Comparison of ENCODE assay signal across 25 cellular contexts in genomic region chr15:37014137-37014536, GRCh38.
A peak's percentile ranks its signal among the peaks of the same experiment; 100 is the strongest.
DNase-seq lines count a peak whose midpoint lies in the region; ATAC-seq, FAIRE-seq and TF ChIP-seq lines count a peak whose summit lies in the region.
"Had no signal": no experiment of that assay in that cellular context is flagged by ENCODE, and none has a peak within 500 bp of the region (broad histone marks: within the 10 kb centered on the region; RNA-seq: fewer than 3 reads in every experiment).

No MANE protein-coding gene starts in this region.

- BruUV-seq in K562 (replicated peaks; lab: Mats Ljungman, UMichigan): no TSS peak

- no peaks in the 10 kb centered on the region for H3K36me3 Mint-ChIP-seq in activated naive CD8-positive, alpha-beta T cell treated with anti-CD3 and anti-CD28 coated beads for 36 hours
- H3K36me3 Mint-ChIP-seq: CD8-positive, alpha-beta memory T cell; natural killer cell treated with Interleukin-12 subunit alpha and Interleukin-12 subunit beta and Interleukin-15 and Interleukin-18, amount 100 ng/mL, for 72 hours; stimulated activated naive B cell treated with anti-CD40 and anti-IgM and Interleukin-4, amounts not matched to agents 10 μg/mL and 1 μg/mL and 100 μg/mL, for 72 hours had no signal

- peaks cover 4% of the 10 kb centered on the region for H3K27me3 Mint-ChIP-seq in activated naive CD8-positive, alpha-beta T cell treated with anti-CD3 and anti-CD28 coated beads for 36 hours
- H3K27me3 Mint-ChIP-seq: activated CD4-positive, alpha-beta memory T cell treated with anti-CD3 and anti-CD28 coated beads, Interleukin-2, amount 10 ng/mL, durations not matched to agents 7 days and 5 days; natural killer cell treated with Interleukin-12 subunit alpha and Interleukin-12 subunit beta and Interleukin-15 and Interleukin-18, amount 100 ng/mL, for 72 hours; stimulated activated naive B cell treated with anti-CD40 and anti-IgM and Interleukin-4, amounts not matched to agents 10 μg/mL and 1 μg/mL and 100 μg/mL, for 72 hours had no signal

- no peak for TF ChIP-seq RAD21 in K562 (CRISPR knock-in tag; conservative IDR thresholded peaks at IDR 0.05 in 1 of 2, IDR thresholded peaks at IDR 0.05 in 1 of 2)

- TF ChIP-seq POLR2A in K562 (conservative IDR thresholded peaks at IDR 0.05): no peak

- no peaks in the 10 kb centered on the region for H3K9me2 ChIP-seq in Karpas-422 (replicated peaks; ENCODE audit: insufficient read depth, low read length)

- no peak for TF ChIP-seq CTCF in K562 (IDR thresholded peaks at IDR 0.05 in 2 of 3, conservative IDR thresholded peaks at IDR 0.05 in 1 of 3; ENCODE audit: insufficient read depth in 2 of 3, low read depth in 1 of 3, low read length in 3 of 3)

- POLR2A ChIA-PET in K562 (lab: Yijun Ruan, JAX): no interaction called here

- peak overlapping the region; percentile 86 for H3K4me2 ChIP-seq in Karpas-422 (ENCODE audit: low read depth, low read length, poor library complexity, severe bottlenecking)
- H3K4me2 ChIP-seq in K562 (ENCODE audit: insufficient read depth, low read length): no peak overlapping the region

- CTCF ChIA-PET in K562 (lab: Yijun Ruan, JAX; ENCODE audit: low intra/inter-chr PET ratio): no interaction called here

- no peaks in the 10 kb centered on the region for H3K4me1 Mint-ChIP-seq in activated naive CD8-positive, alpha-beta T cell treated with anti-CD3 and anti-CD28 coated beads for 36 hours
- H3K4me1 Mint-ChIP-seq: activated CD4-positive, alpha-beta memory T cell treated with anti-CD3 and anti-CD28 coated beads, Interleukin-2, amount 10 ng/mL, durations not matched to agents 7 days and 5 days; CD8-positive, alpha-beta memory T cell; stimulated activated naive B cell treated with anti-CD40 and anti-IgM and Interleukin-4, amounts not matched to agents 10 μg/mL and 1 μg/mL and 100 μg/mL, for 72 hours had no signal

- H3K4me3 ChIP-seq in Karpas-422 (ENCODE audit: low read length) (peak overlapping the region; percentile 61), K562 (no peak overlapping the region), mesodermal cell (ENCODE audit: extremely low read depth, insufficient read depth, low read length, poor library complexity, severe bottlenecking) (no peak overlapping the region)
- H3K4me3 ChIP-seq: upper lobe of left lung had no signal

- peaks cover 79% of the 10 kb centered on the region for H3K4me1 ChIP-seq in Karpas-422 (ENCODE audit: low read length)
- peaks cover 0 to 10% of the 10 kb centered on the region in 2 experiments; a peak in 3 of 5 replicates for H3K4me1 ChIP-seq in K562 (replicated peaks in 1 of 2; ENCODE audit: control insufficient read depth in 2 of 2, insufficient read depth in 2 of 2, low read length in 2 of 2)
- H3K4me1 ChIP-seq in mesodermal cell (ENCODE audit: control insufficient read depth, insufficient read depth, low read length, poor library complexity, severe bottlenecking): peaks cover 23% of the 10 kb centered on the region

- peaks cover 68% of the 10 kb centered on the region for H3K79me2 ChIP-seq in Karpas-422 (ENCODE audit: low read length)
- H3K79me2 ChIP-seq in K562 (ENCODE audit: control insufficient read depth, insufficient read depth, low read length): peaks cover under 1% of the 10 kb centered on the region; the same call in 2 of the 3 replicates

- peak overlapping the region; percentile 62 for H3K9ac ChIP-seq in Karpas-422 (ENCODE audit: low read length)
- no peak overlapping the region for H3K9ac ChIP-seq in K562 (ENCODE audit: insufficient read depth in 1 of 2, low read depth in 2 of 2, low read length in 2 of 2)

- H2AFZ ChIP-seq in Karpas-422 (ENCODE audit: low read length): no peak overlapping the region; the same call in 1 of the 2 replicates
- H2AFZ ChIP-seq in K562 (ENCODE audit: low read depth, low read length): no peak overlapping the region

- WGBS in K562 (ENCODE audit: insufficient coverage, low coverage, missing lambda C conversion rate): 11% methylated on average over 1 of the region's 2 CpGs
- WGBS in mesodermal cell (ENCODE audit: insufficient coverage in 2 of 2), 2 experiments: no CpG with 5 or more reads among the region's 2 CpGs

- no peaks in the 10 kb centered on the region for H4K20me1 ChIP-seq in Karpas-422 (ENCODE audit: insufficient read depth, low read depth, low read length)
- H4K20me1 ChIP-seq in K562 (replicated peaks; ENCODE audit: control insufficient read depth, insufficient read depth, low read length): no peaks in the 10 kb centered on the region

- intact Hi-C loops in K562 (cut with micrococcal nuclease): no loop called here

- peak overlapping the region; percentile 97 for H3K27ac ChIP-seq in Karpas-422 (ENCODE audit: low read length)
- no peak overlapping the region for H3K27ac ChIP-seq in K562 (ENCODE audit: extremely low read depth, low read depth, low read length)
- H3K27ac ChIP-seq in mesodermal cell (ENCODE audit: low read depth, low read length, severe bottlenecking): peak overlapping the region; percentile 20
- H3K27ac ChIP-seq: upper lobe of left lung, WERI-Rb-1 had no signal

- H3K27ac Mint-ChIP-seq in activated naive CD8-positive, alpha-beta T cell treated with anti-CD3 and anti-CD28 coated beads for 36 hours: no peak overlapping the region
- H3K27ac Mint-ChIP-seq: activated CD4-positive, alpha-beta memory T cell treated with anti-CD3 and anti-CD28 coated beads, Interleukin-2, amount 10 ng/mL, durations not matched to agents 7 days and 5 days; activated T-cell treated with anti-CD3 and anti-CD28 coated beads, Interleukin-2, amount 50 U/mL, for 24 hours; CD8-positive, alpha-beta memory T cell; H9; natural killer cell treated with Interleukin-12 subunit alpha and Interleukin-12 subunit beta and Interleukin-15 and Interleukin-18, amount 100 ng/mL, for 72 hours; stimulated activated naive B cell treated with anti-CD40 and anti-IgM and Interleukin-4, amounts not matched to agents 10 μg/mL and 1 μg/mL and 100 μg/mL, for 72 hours had no signal

- H3K4me3 Mint-ChIP-seq in activated naive CD8-positive, alpha-beta T cell treated with anti-CD3 and anti-CD28 coated beads for 36 hours: no peak overlapping the region
- H3K4me3 Mint-ChIP-seq: activated CD4-positive, alpha-beta memory T cell treated with anti-CD3 and anti-CD28 coated beads, Interleukin-2, amount 10 ng/mL, durations not matched to agents 7 days and 5 days; activated T-cell treated with anti-CD3 and anti-CD28 coated beads, Interleukin-2, amount 50 U/mL, for 24 hours; CD8-positive, alpha-beta memory T cell; H9; natural killer cell treated with Interleukin-12 subunit alpha and Interleukin-12 subunit beta and Interleukin-15 and Interleukin-18, amount 100 ng/mL, for 72 hours; stimulated activated naive B cell treated with anti-CD40 and anti-IgM and Interleukin-4, amounts not matched to agents 10 μg/mL and 1 μg/mL and 100 μg/mL, for 72 hours had no signal

- H3K27me3 ChIP-seq in Karpas-422 (ENCODE audit: low read length): no peaks in the 10 kb centered on the region
- H3K27me3 ChIP-seq in K562 (ENCODE audit: control insufficient read depth in 2 of 2, insufficient read depth in 2 of 2, low read length in 2 of 2): no peaks in the 10 kb centered on the region
- H3K27me3 ChIP-seq: upper lobe of left lung had no signal

- in situ Hi-C loops in K562 (cut with MboI): no loop called here

- TF ChIP-seq EP300 in K562 (IDR thresholded peaks at IDR 0.05; ENCODE audit: low read length): no peak

- H3K9me3 ChIP-seq in Karpas-422 (ENCODE audit: low read length) (no peaks in the 10 kb centered on the region), K562 (replicated peaks; ENCODE audit: control insufficient read depth, insufficient read depth, low read depth, low read length) (no peaks in the 10 kb centered on the region), mesodermal cell (ENCODE audit: control insufficient read depth, low read length) (no peaks in the 10 kb centered on the region)
- H3K9me3 ChIP-seq: upper lobe of left lung had no signal

- no peak for ATAC-seq in K562
- ATAC-seq: natural killer cell treated with Interleukin-12 subunit alpha and Interleukin-12 subunit beta and Interleukin-15 and Interleukin-18, amount 100 ng/mL, for 72 hours; stimulated activated naive B cell treated with anti-CD40 and anti-IgM and Interleukin-4, amounts not matched to agents 10 μg/mL and 1 μg/mL and 100 μg/mL, for 72 hours had no signal

- H3K9me3 Mint-ChIP-seq in activated naive CD8-positive, alpha-beta T cell treated with anti-CD3 and anti-CD28 coated beads for 36 hours: no peaks in the 10 kb centered on the region
- H3K9me3 Mint-ChIP-seq: activated T-cell treated with anti-CD3 and anti-CD28 coated beads, Interleukin-2, amount 50 U/mL, for 24 hours; H9 had no signal

- DNase-seq in AG08395 (ENCODE audit: low spot score) (peak; percentile 17), Karpas-422 (no peak), K562 (ENCODE audit: extremely low read depth in 1 of 4, low spot score in 3 of 4) (no peak), 8988T (no peak), SKM-1 treated with dmso at 0.1 percent for 144 hours (lab: John Stamatoyannopoulos, UW; ENCODE audit: unreplicated experiment) (no peak), C1 segment of cervical spinal cord (lab: John Stamatoyannopoulos, UW) (no peak)
- DNase-seq in activated naive CD8-positive, alpha-beta T cell treated with anti-CD3 and anti-CD28 coated beads for 36 hours: no peak
- DNase-seq: activated CD4-positive, alpha-beta memory T cell treated with anti-CD3 and anti-CD28 coated beads, Interleukin-2, amount 10 ng/mL, durations not matched to agents 7 days and 5 days; activated naive CD4-positive, alpha-beta T cell treated with anti-CD3 and anti-CD28 coated beads, Interleukin-2, amount 50 U/mL, for 16 hours; activated T-cell treated with anti-CD3 and anti-CD28 coated beads, Interleukin-2, amount 50 U/mL, for 24 hours; CD8-positive, alpha-beta memory T cell; DMS79; erythroblast; H9; head of caudate nucleus; IMR-90; NCI-H2029; NCI-H446 treated with DMSO at 0.1 percent for 48 hours; stimulated activated CD4-positive, alpha-beta T cell treated with anti-CD3 and anti-CD28 coated beads, Interleukin-15, amount 100 ng/mL, for 24 hours; stimulated activated naive B cell treated with anti-CD40 and anti-IgM and Interleukin-4, amounts not matched to agents 10 μg/mL and 1 μg/mL and 100 μg/mL, for 72 hours; upper lobe of left lung; WERI-Rb-1 had no signal

- H3K36me3 ChIP-seq in Karpas-422 (ENCODE audit: insufficient read depth, low read length) (0 out of 2 replicates have a peak, but pooled peaks cover 4% of the 10 kb centered on the region), K562 (ENCODE audit: control insufficient read depth, insufficient read depth, low read length) (peaks cover 16% of the 10 kb centered on the region), mesodermal cell (ENCODE audit: control insufficient read depth, insufficient read depth, low read length) (peaks cover 19% of the 10 kb centered on the region)
- H3K36me3 ChIP-seq: upper lobe of left lung had no signal

- H3K9me1 ChIP-seq in K562 (ENCODE audit: control insufficient read depth, insufficient read depth, low read length): no peaks in the 10 kb centered on the region

- FAIRE-seq in K562 (lab: Jason Lieb, UNC): no peak
- FAIRE-seq: bronchial epithelial cell had no signal

TF ChIP-seq in K562, 482 proteins besides CTCF, POLR2A, EP300 and RAD21 (continues in another document):
- peak; percentile 54; the same call in 1 of the 2 replicates for TF ChIP-seq ZNF3 (CRISPR knock-in tag; IDR thresholded peaks at IDR 0.05)
